ENCODE assay signal across 9 cellular contexts in genomic region chr2:191202209-191202721, GRCh38. TPM values are rescaled to one million over a fixed set of nuclear protein-coding genes. Genes with fewer than 3 reads are reported as not detected.
DNase-seq lines count a peak whose midpoint lies in the region; ATAC-seq and TF ChIP-seq lines count a peak whose summit lies in the region.
"Had no signal": no experiment of that assay in that cellular context is flagged by ENCODE, and none has a peak within 500 bp of the region (broad histone marks: within the 10 kb centered on the region; RNA-seq: fewer than 3 reads in every experiment).

No MANE protein-coding gene starts in this region.

- H3K79me2 ChIP-seq in ACC112 (ENCODE audit: control insufficient read depth, insufficient read depth, low read length, unreplicated experiment): no peaks in the 10 kb centered on the region

- POLR2A ChIA-PET in MCF 10A (lab: Yijun Ruan, JAX): interaction anchor here (0.7 to 9.8 kb wide), 13 partner anchors 9 to 152 kb away, joined by 3 to 89 read pairs (median 5); no protein-coding TSS in a partner anchor

- H3K36me3 Mint-ChIP-seq in MCF 10A (ENCODE audit: insufficient read depth, unreplicated experiment): no peaks in the 10 kb centered on the region

- peak overlapping the region; percentile 16 for H2AFZ ChIP-seq in ACC112 (ENCODE audit: low read length, unreplicated experiment)

- DNase-seq in HS-5 (ENCODE audit: low read depth) (peak; percentile 93), MCF 10A (ENCODE audit: unreplicated experiment) (peak; percentile 88), lower lobe of right lung (no peak), NCI-H2171 (lab: John Stamatoyannopoulos, UW) (no peak), thyroid gland (no peak), middle frontal gyrus (ENCODE audit: extremely low spot score, low spot score) (no peak)
- DNase-seq: Kasumi-1 had no signal

- peaks cover 13% of the 10 kb centered on the region for H3K9me3 Mint-ChIP-seq in MCF 10A (ENCODE audit: unreplicated experiment)

- H3K9me3 ChIP-seq in lower lobe of right lung (no peaks in the 10 kb centered on the region), thyroid gland (no peaks in the 10 kb centered on the region)

- peak overlapping the region; percentile 49 for H3K4me3 Mint-ChIP-seq in MCF 10A (ENCODE audit: unreplicated experiment)

- H3K27me3 ChIP-seq in ACC112 (ENCODE audit: insufficient read depth, low read length): no peaks in the 10 kb centered on the region
- H3K27me3 ChIP-seq in lower lobe of right lung (ENCODE audit: low read depth): no peaks in the 10 kb centered on the region
- no peaks in the 10 kb centered on the region for H3K27me3 ChIP-seq in thyroid gland

- CTCF ChIA-PET in MCF 10A (lab: Yijun Ruan, JAX): interaction anchor here (0.6 to 1.0 kb wide), 6 partner anchors 17 to 45 kb away, joined by 3 read pairs; no protein-coding TSS in a partner anchor

- H3K27me3 Mint-ChIP-seq in MCF 10A (ENCODE audit: insufficient read depth, unreplicated experiment): no peaks in the 10 kb centered on the region

- WGBS in thyroid gland, 2 donors: 39 to 54% methylated on average over 2 of the region's 2 CpGs

- no peak for TF ChIP-seq CTCF in MCF 10A (IDR thresholded peaks at IDR 0.05; ENCODE audit: unreplicated experiment)
- no peak for TF ChIP-seq CTCF in lower lobe of right lung (IDR thresholded peaks at IDR 0.05)
- TF ChIP-seq CTCF in thyroid gland (IDR thresholded peaks at IDR 0.05): no peak

- H3K4me1 ChIP-seq in ACC112 (ENCODE audit: control insufficient read depth, insufficient read depth, low read length, unreplicated experiment) (peaks cover 22% of the 10 kb centered on the region), lower lobe of right lung (peaks cover 22% of the 10 kb centered on the region), thyroid gland (no peaks in the 10 kb centered on the region)

- H3K27ac ChIP-seq in ACC112 (ENCODE audit: low read depth, low read length) (peak overlapping the region; percentile 98), lower lobe of right lung (peak overlapping the region; percentile 28), thyroid gland (no peak overlapping the region)

- H3K4me1 Mint-ChIP-seq in MCF 10A (ENCODE audit: insufficient read depth, unreplicated experiment): peaks cover 23% of the 10 kb centered on the region

- no peak for TF ChIP-seq POLR2A in thyroid gland (IDR thresholded peaks at IDR 0.05)

- no TSS peak for BruUV-seq in MCF 10A (replicated peaks; lab: Mats Ljungman, UMichigan)

- H3K36me3 ChIP-seq in ACC112 (ENCODE audit: insufficient read depth, low read length) (no peaks in the 10 kb centered on the region), lower lobe of right lung (no peaks in the 10 kb centered on the region), thyroid gland (no peaks in the 10 kb centered on the region)

- H3K4me3 ChIP-seq in ACC112 (ENCODE audit: low read depth, low read length): peak overlapping the region; percentile 53
- no peak overlapping the region for H3K4me3 ChIP-seq in lower lobe of right lung
- H3K4me3 ChIP-seq in thyroid gland (replicated peaks in 1 of 3): no peak overlapping the region

- no peak for ATAC-seq in lower lobe of right lung
- no peak for ATAC-seq in GM18519 (IDR thresholded peaks at IDR 0.05; ENCODE audit: low FRiP score, unreplicated experiment)

- H3K27ac Mint-ChIP-seq in MCF 10A (ENCODE audit: low read depth, unreplicated experiment): peak overlapping the region; percentile 98

- intact Hi-C loops in MCF 10A (cut with micrococcal nuclease) (loop anchor here (2.0 kb wide), 2 partner anchors 23 to 31 kb away; no protein-coding TSS in a partner anchor), lower lobe of right lung (cut with DNase I) (no loop called here), thyroid gland (cut with DNase I) (no loop called here)

RNA-seq across cellular contexts. Expression of gene MYO1B, which starts 42.9 kb away (rescaled TPM):
- total RNA-seq in MCF 10A (2022) (204 and 241 TPM in 2 replicates), lower lobe of right lung (123 TPM), thyroid gland (10 to 100 TPM; 16.9 to 43.8 (median 32.9) TPM)

RNA-seq across cellular contexts. Expression of gene STAT4, which starts 51.5 kb away (rescaled TPM):
- total RNA-seq in MCF 10A (2022) (0.83 and 1.4 TPM in 2 replicates), lower lobe of right lung (5.8 TPM), thyroid gland (1 to 10 TPM; 1.0 to 6.6 (median 4.4) TPM)

Comparison
In these comparisons a context has a peak if more than half of its experiments do, and no peak if none do; other contexts are left out.
1. H3K27ac ChIP-seq: peak in ACC112 (single experiment) and lower lobe of right lung (single experiment); none in thyroid gland (0 of 3).
2. DNase-seq: peak in HS-5 (single experiment) and MCF 10A (single experiment); none in lower lobe of right lung (single experiment), NCI-H2171 (single experiment), thyroid gland (0 of 2) and middle frontal gyrus (single experiment).